In genomic region chr9:106799146-106799545, GRCh38 we compare ENCODE assay signal across 11 cellular contexts.
DNase-seq lines count a peak whose midpoint lies in the region; ATAC-seq and TF ChIP-seq lines count a peak whose summit lies in the region.
"Had no signal": no experiment of that assay in that cellular context is flagged by ENCODE, and none has a peak within 500 bp of the region (broad histone marks: within the 10 kb centered on the region; RNA-seq: fewer than 3 reads in every experiment).

No MANE protein-coding gene starts in this region.

- TF ChIP-seq CTCF in RWPE2 (IDR thresholded peaks at IDR 0.05; ENCODE audit: poor library complexity, severe bottlenecking) (no peak), fibroblast of mammary gland (conservative IDR thresholded peaks at IDR 0.05; ENCODE audit: control insufficient read depth, insufficient read depth, low read depth, low read length) (no peak), osteocyte (IDR thresholded peaks at IDR 0.05) (no peak), GM10266 (IDR thresholded peaks at IDR 0.05; ENCODE audit: control insufficient read depth, insufficient read depth, low read depth, missing control alignments) (no peak), suprapubic skin (IDR thresholded peaks at IDR 0.05) (no peak)

- H3K9me3 Mint-ChIP-seq in osteocyte (ENCODE audit: unreplicated experiment), result peaks cover 3% of the 10 kb centered on the region

- H3K27me3 Mint-ChIP-seq in osteocyte (ENCODE audit: unreplicated experiment), result no peaks in the 10 kb centered on the region
- H3K27me3 Mint-ChIP-seq: central memory CD8-positive, alpha-beta T cell had no signal

- H3K9me3 ChIP-seq in RWPE2 (ENCODE audit: severe bottlenecking) (peaks cover 3% of the 10 kb centered on the region), suprapubic skin (no peaks in the 10 kb centered on the region)

- DNase-seq in Caki2 (ENCODE audit: low read depth) (peak; percentile 68), RWPE2 (ENCODE audit: low spot score) (no peak), fibroblast of mammary gland (ENCODE audit: low read depth) (peak; percentile 88), osteocyte (ENCODE audit: extremely low spot score, unreplicated experiment) (no peak), GM10266 (ENCODE audit: extremely low spot score) (no peak), suprapubic skin (ENCODE audit: low spot score in 2 of 2) (no peak)
- DNase-seq: activated T-cell treated with anti-CD3 and anti-CD28 coated beads for 4 hours, NCI-H1105 treated with DMSO at 0.1 percent for 48 hours had no signal

- peak overlapping the region; percentile 92 for H3K27ac Mint-ChIP-seq in osteocyte (ENCODE audit: unreplicated experiment)

- H3K27ac ChIP-seq in RWPE2 (ENCODE audit: poor library complexity, severe bottlenecking), result peak overlapping the region; percentile 34
- no peak overlapping the region for H3K27ac ChIP-seq in suprapubic skin

- TF ChIP-seq EP300 in suprapubic skin (IDR thresholded peaks at IDR 0.05), result no peak

- peak; percentile 93 for ATAC-seq in RWPE2 (ENCODE audit: low read depth)
- ATAC-seq in GM18858 (IDR thresholded peaks at IDR 0.05; ENCODE audit: unreplicated experiment), result no peak
- ATAC-seq in GM21619 (IDR thresholded peaks at IDR 0.05; ENCODE audit: unreplicated experiment), result no peak

- H3K4me3 ChIP-seq in RWPE2 (ENCODE audit: severe bottlenecking) (no peak overlapping the region), fibroblast of mammary gland (ENCODE audit: control insufficient read depth, low read depth, low read length) (no peak overlapping the region), suprapubic skin (no peak overlapping the region)

- peaks cover 69% of the 10 kb centered on the region for H3K4me1 Mint-ChIP-seq in osteocyte (ENCODE audit: unreplicated experiment)
- H3K4me1 Mint-ChIP-seq: central memory CD8-positive, alpha-beta T cell had no signal

- no peaks in the 10 kb centered on the region for H3K36me3 Mint-ChIP-seq in osteocyte (ENCODE audit: unreplicated experiment)

- in situ Hi-C loops in Caki2 (cut with HindIII; ENCODE audit: low pct_unique_long_range_greater_than_20kb, low sequenced_read_pairs), result no loop called here

- H3K4me1 ChIP-seq in RWPE2 (ENCODE audit: insufficient read depth, poor library complexity, severe bottlenecking), result peaks cover 12% of the 10 kb centered on the region
- H3K4me1 ChIP-seq in suprapubic skin, result no peaks in the 10 kb centered on the region

- TF ChIP-seq POLR2A in suprapubic skin (IDR thresholded peaks at IDR 0.05), result no peak

- H3K27me3 ChIP-seq in RWPE2 (ENCODE audit: insufficient read depth, poor library complexity, severe bottlenecking) (no peaks in the 10 kb centered on the region), suprapubic skin (no peaks in the 10 kb centered on the region)

- 32% methylated on average over 4 of the region's 4 CpGs for WGBS in suprapubic skin

- H3K36me3 ChIP-seq in RWPE2 (ENCODE audit: low read depth) (no peaks in the 10 kb centered on the region), suprapubic skin (no peaks in the 10 kb centered on the region)

- H3K4me3 Mint-ChIP-seq in osteocyte (ENCODE audit: unreplicated experiment), result peak overlapping the region; percentile 38
- H3K4me3 Mint-ChIP-seq: central memory CD8-positive, alpha-beta T cell had no signal

Comparison
In these comparisons a context has a peak if more than half of its experiments do, and no peak if none do; other contexts are left out.
1. DNase-seq: peak in Caki2 (single experiment) and fibroblast of mammary gland (single experiment); none in RWPE2 (single experiment), osteocyte (single experiment), GM10266 (single experiment) and suprapubic skin (0 of 2).